ENCODE assay signal across 15 cellular contexts in the genomic region with DNA sequence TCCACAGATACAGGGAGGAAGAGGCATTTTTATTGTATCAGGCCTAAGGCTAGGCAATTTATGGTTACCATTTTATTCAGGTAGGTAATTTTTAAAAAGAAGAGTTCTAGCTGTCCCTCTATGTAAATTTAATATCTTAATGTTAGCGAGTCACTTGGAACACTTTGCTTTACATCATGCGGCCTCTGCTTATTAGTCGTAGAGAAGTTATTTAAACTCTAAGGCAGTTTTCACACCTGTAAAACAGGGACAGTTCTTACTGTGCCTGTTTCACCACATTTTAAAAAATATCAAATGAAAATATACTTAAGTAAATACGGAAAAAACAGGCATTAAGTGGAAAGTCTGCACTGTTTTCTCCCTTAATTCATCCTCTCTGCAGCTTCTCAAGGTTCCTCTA.
DNase-seq lines count a peak whose midpoint lies in the region; ATAC-seq, FAIRE-seq and TF ChIP-seq lines count a peak whose summit lies in the region.
"Had no signal": no experiment of that assay in that cellular context is flagged by ENCODE, and none has a peak within 500 bp of the region (broad histone marks: within the 10 kb centered on the region; RNA-seq: fewer than 3 reads in every experiment).

No MANE protein-coding gene starts in this region.

- peak; percentile 12 for ATAC-seq in HG02798 (IDR thresholded peaks at IDR 0.05; ENCODE audit: poor library complexity, unreplicated experiment)

- no peak overlapping the region for H3K4me3 Mint-ChIP-seq in activated naive CD4-positive, alpha-beta T cell treated with anti-CD3 and anti-CD28 coated beads, Interleukin-2, amount 50 U/mL, for 24 hours
- H3K4me3 Mint-ChIP-seq in activated naive CD8-positive, alpha-beta T cell treated with anti-CD3 and anti-CD28 coated beads for 36 hours, result no peak overlapping the region
- no peak overlapping the region for H3K4me3 Mint-ChIP-seq in stimulated activated naive CD8-positive, alpha-beta T cell treated with anti-CD3 and anti-CD28 coated beads, Interleukin-15, Interleukin-2, amounts not matched to agents 100 ng/mL and 50 ng/mL, for 24 hours

- DNase-seq in activated naive CD4-positive, alpha-beta T cell treated with anti-CD3 and anti-CD28 coated beads, Interleukin-2, amount 50 U/mL, for 16 hours, result no peak
- DNase-seq in activated naive CD8-positive, alpha-beta T cell treated with anti-CD3 and anti-CD28 coated beads for 36 hours, result no peak
- DNase-seq in H54 (ENCODE audit: insufficient read length, low spot score) (no peak), NCI-H526 (lab: John Stamatoyannopoulos, UW) (no peak)
- DNase-seq: Kasumi-1, NCI-H1105, NCI-H1694 treated with DMSO at 0.1 percent for 48 hours, NCI-H2107, NCI-H2227 treated with DMSO at 0.1 percent for 48 hours, NCI-H524 treated with DMSO at 0.1 percent for 48 hours, SHP77 treated with DMSO at 0.1 percent for 48 hours had no signal

- H3K27ac Mint-ChIP-seq in activated naive CD4-positive, alpha-beta T cell treated with anti-CD3 and anti-CD28 coated beads, Interleukin-2, amount 50 U/mL, for 24 hours, result peak overlapping the region; percentile 86
- H3K27ac Mint-ChIP-seq in activated naive CD8-positive, alpha-beta T cell treated with anti-CD3 and anti-CD28 coated beads for 36 hours, result peak overlapping the region; percentile 68
- peak overlapping the region; percentile 88 for H3K27ac Mint-ChIP-seq in stimulated activated naive CD8-positive, alpha-beta T cell treated with anti-CD3 and anti-CD28 coated beads, Interleukin-15, Interleukin-2, amounts not matched to agents 100 ng/mL and 50 ng/mL, for 24 hours

- H3K4me1 Mint-ChIP-seq in activated naive CD4-positive, alpha-beta T cell treated with anti-CD3 and anti-CD28 coated beads, Interleukin-2, amount 50 U/mL, for 24 hours, result peaks cover 22% of the 10 kb centered on the region
- H3K4me1 Mint-ChIP-seq in activated naive CD8-positive, alpha-beta T cell treated with anti-CD3 and anti-CD28 coated beads for 36 hours, result peaks cover 22% of the 10 kb centered on the region
- H3K4me1 Mint-ChIP-seq in stimulated activated naive CD8-positive, alpha-beta T cell treated with anti-CD3 and anti-CD28 coated beads, Interleukin-15, Interleukin-2, amounts not matched to agents 100 ng/mL and 50 ng/mL, for 24 hours (ENCODE audit: low read depth), result peaks cover 24% of the 10 kb centered on the region

- H3K27me3 Mint-ChIP-seq in activated naive CD4-positive, alpha-beta T cell treated with anti-CD3 and anti-CD28 coated beads, Interleukin-2, amount 50 U/mL, for 24 hours, result no peaks in the 10 kb centered on the region
- no peaks in the 10 kb centered on the region for H3K27me3 Mint-ChIP-seq in activated naive CD8-positive, alpha-beta T cell treated with anti-CD3 and anti-CD28 coated beads for 36 hours
- H3K27me3 Mint-ChIP-seq in stimulated activated naive CD8-positive, alpha-beta T cell treated with anti-CD3 and anti-CD28 coated beads, Interleukin-15, Interleukin-2, amounts not matched to agents 100 ng/mL and 50 ng/mL, for 24 hours, result no peaks in the 10 kb centered on the region

- FAIRE-seq in H54 (lab: Jason Lieb, UNC), result no peak
- FAIRE-seq: H1 had no signal

- H3K9me3 Mint-ChIP-seq in activated naive CD4-positive, alpha-beta T cell treated with anti-CD3 and anti-CD28 coated beads, Interleukin-2, amount 50 U/mL, for 24 hours, result no peaks in the 10 kb centered on the region
- no peaks in the 10 kb centered on the region for H3K9me3 Mint-ChIP-seq in activated naive CD8-positive, alpha-beta T cell treated with anti-CD3 and anti-CD28 coated beads for 36 hours
- no peaks in the 10 kb centered on the region for H3K9me3 Mint-ChIP-seq in stimulated activated naive CD8-positive, alpha-beta T cell treated with anti-CD3 and anti-CD28 coated beads, Interleukin-15, Interleukin-2, amounts not matched to agents 100 ng/mL and 50 ng/mL, for 24 hours

- H3K36me3 Mint-ChIP-seq in activated naive CD4-positive, alpha-beta T cell treated with anti-CD3 and anti-CD28 coated beads, Interleukin-2, amount 50 U/mL, for 24 hours, result peaks cover 23% of the 10 kb centered on the region
- H3K36me3 Mint-ChIP-seq in activated naive CD8-positive, alpha-beta T cell treated with anti-CD3 and anti-CD28 coated beads for 36 hours, result peaks cover 33% of the 10 kb centered on the region
- H3K36me3 Mint-ChIP-seq in stimulated activated naive CD8-positive, alpha-beta T cell treated with anti-CD3 and anti-CD28 coated beads, Interleukin-15, Interleukin-2, amounts not matched to agents 100 ng/mL and 50 ng/mL, for 24 hours (ENCODE audit: low read depth), result peaks cover 82% of the 10 kb centered on the region

- no peak for TF ChIP-seq POLR2A in H54 (IDR thresholded peaks at IDR 0.05; ENCODE audit: low read depth, low read length)
